In the genomic region with DNA sequence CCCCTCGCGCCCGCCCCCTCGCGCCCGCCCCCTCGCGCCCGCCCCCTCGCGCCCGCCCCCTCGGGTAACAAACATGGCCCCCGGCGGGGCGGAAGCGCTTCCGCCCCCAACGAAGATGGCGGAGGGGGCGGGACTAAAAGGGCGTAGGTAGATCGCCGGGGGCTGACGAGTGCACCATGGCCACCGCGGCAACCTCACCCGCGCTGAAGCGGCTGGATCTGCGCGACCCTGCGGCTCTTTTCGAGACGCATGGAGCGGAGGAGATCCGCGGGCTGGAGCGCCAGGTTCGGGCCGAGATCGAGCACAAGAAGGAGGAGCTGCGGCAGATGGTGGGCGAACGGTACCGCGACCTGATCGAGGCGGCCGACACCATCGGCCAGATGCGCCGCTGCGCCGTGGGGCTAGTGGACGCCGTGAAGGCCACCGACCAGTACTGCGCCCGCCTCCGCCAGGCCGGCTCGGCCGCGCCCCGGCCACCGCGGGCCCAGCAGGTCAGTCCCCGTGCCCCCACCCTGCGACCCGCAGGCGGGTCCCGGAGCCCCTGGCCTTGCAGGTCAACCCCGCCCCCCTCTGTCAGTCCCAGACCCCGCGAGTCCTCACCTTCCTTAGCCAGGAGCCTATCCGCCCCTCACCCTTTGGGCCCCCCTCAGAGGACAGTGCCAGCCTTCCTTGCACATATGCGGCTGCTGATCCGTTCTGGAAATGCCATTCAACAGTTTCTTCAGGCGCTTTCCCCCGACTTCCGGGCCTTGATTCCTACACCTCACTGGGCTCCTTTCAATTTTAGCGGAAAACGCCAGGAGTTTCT, we compare ENCODE assay signal across 8 cellular contexts. TPM values are rescaled to one million over a fixed set of nuclear protein-coding genes. Genes with fewer than 3 reads are reported as not detected.
DNase-seq lines count a peak whose midpoint lies in the region; ATAC-seq and TF ChIP-seq lines count a peak whose summit lies in the region.

A gene with protein sequence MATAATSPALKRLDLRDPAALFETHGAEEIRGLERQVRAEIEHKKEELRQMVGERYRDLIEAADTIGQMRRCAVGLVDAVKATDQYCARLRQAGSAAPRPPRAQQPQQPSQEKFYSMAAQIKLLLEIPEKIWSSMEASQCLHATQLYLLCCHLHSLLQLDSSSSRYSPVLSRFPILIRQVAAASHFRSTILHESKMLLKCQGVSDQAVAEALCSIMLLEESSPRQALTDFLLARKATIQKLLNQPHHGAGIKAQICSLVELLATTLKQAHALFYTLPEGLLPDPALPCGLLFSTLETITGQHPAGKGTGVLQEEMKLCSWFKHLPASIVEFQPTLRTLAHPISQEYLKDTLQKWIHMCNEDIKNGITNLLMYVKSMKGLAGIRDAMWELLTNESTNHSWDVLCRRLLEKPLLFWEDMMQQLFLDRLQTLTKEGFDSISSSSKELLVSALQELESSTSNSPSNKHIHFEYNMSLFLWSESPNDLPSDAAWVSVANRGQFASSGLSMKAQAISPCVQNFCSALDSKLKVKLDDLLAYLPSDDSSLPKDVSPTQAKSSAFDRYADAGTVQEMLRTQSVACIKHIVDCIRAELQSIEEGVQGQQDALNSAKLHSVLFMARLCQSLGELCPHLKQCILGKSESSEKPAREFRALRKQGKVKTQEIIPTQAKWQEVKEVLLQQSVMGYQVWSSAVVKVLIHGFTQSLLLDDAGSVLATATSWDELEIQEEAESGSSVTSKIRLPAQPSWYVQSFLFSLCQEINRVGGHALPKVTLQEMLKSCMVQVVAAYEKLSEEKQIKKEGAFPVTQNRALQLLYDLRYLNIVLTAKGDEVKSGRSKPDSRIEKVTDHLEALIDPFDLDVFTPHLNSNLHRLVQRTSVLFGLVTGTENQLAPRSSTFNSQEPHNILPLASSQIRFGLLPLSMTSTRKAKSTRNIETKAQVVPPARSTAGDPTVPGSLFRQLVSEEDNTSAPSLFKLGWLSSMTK (plus strand): TSS at position 162 of the 808 bp plus-strand sequence. CDS start 15 bp downstream, at position 177.

- H3K27me3 ChIP-seq in heart right ventricle = no peaks in the 10 kb centered on the region

- peak within 1 kb of the TSS; percentile 87 for H3K27ac Mint-ChIP-seq in type B pancreatic cell

- peaks cover 25% of the 10 kb centered on the region for H3K36me3 Mint-ChIP-seq in type B pancreatic cell

- WGBS in adipose tissue, 3 donors = 0% methylated on average over 61 to 78 of the region's 84 CpGs
- 1% methylated on average over 63 to 81 of the region's 84 CpGs for WGBS in heart right ventricle, 2 donors

- intact Hi-C loops in heart right ventricle (cut with DNase I) = loop anchor here in 6 of 10 donors (1.0 to 5.0 kb wide), 6 partner anchors 39 to 636 kb away; a partner anchor contains a TSS
- intact Hi-C loops in posterior vena cava (cut with DNase I) = no loop called here

- H3K27me3 Mint-ChIP-seq in type B pancreatic cell = no peaks in the 10 kb centered on the region

- ATAC-seq in HG02623 (IDR thresholded peaks at IDR 0.05; ENCODE audit: unreplicated experiment) (peak; percentile 75), heart right ventricle (peak; percentile 88 to 93 (median 90))

- H3K9me3 Mint-ChIP-seq in type B pancreatic cell = no peaks in the 10 kb centered on the region

- DNase-seq in NCI-H1436 treated with DMSO at 0.1 percent for 48 hours (lab: John Stamatoyannopoulos, UW) (peak; percentile 54), T-helper 1 cell (peak; percentile 65 to 93 (median 86)), heart right ventricle (peak; percentile 91 to 92), posterior vena cava (ENCODE audit: low spot score) (peak; percentile 93), type B pancreatic cell (ENCODE audit: extremely low spot score, unreplicated experiment) (peak; percentile 78)

- TF ChIP-seq CTCF in heart right ventricle (IDR thresholded peaks at IDR 0.05) (no peak), type B pancreatic cell (conservative IDR thresholded peaks at IDR 0.05) (no peak)

- TF ChIP-seq POLR2A in GM10847 (IDR thresholded peaks at IDR 0.05; ENCODE audit: extremely low read depth, insufficient read length) = peak; percentile 34

- peaks cover 21% of the 10 kb centered on the region for H3K4me1 Mint-ChIP-seq in type B pancreatic cell (ENCODE audit: unreplicated experiment)

- H3K4me1 ChIP-seq in heart right ventricle = peaks cover 3 to 25% (median 15%) of the 10 kb centered on the region in 9 donors

- H3K4me3 Mint-ChIP-seq in type B pancreatic cell = peak within 1 kb of the TSS; percentile 99

- peak within 1 kb of the TSS; percentile 67 to 98 (median 92) for H3K4me3 ChIP-seq in heart right ventricle

- no peaks in the 10 kb centered on the region for H3K9me3 ChIP-seq in heart right ventricle

- H3K27ac ChIP-seq in adipose tissue (ENCODE audit: low read depth, low read length) (no peak within 1 kb of the TSS), heart right ventricle (peak within 1 kb of the TSS; percentile 58 to 96 (median 90))

- H3K36me3 ChIP-seq in heart right ventricle = peaks cover 0 to 28% (median 19%) of the 10 kb centered on the region in 9 donors

RNA-seq across cellular contexts. Expression of the gene that starts here (rescaled TPM):
- polyA plus RNA-seq in adipose tissue = 10 to 100 TPM; 15.6 to 20.1 (median 16.6) TPM
- total RNA-seq in heart right ventricle = 10 to 100 TPM; 44.4 to 70.6 (median 58.0) TPM
- polyA plus RNA-seq in heart right ventricle = 10 to 100 TPM; 27.1 to 97.2 TPM
- total RNA-seq in posterior vena cava = 10 to 100 TPM; 28.3 to 37.2 TPM
- 36.5 and 37.2 TPM in 2 replicates for total RNA-seq in type B pancreatic cell (ENCODE audit: low replicate concordance)

Comparison
In these comparisons a context has a peak if more than half of its experiments do, and no peak if none do; other contexts are left out.
1. intact Hi-C loops: an anchor here in heart right ventricle (1.0 to 5.0 kb wide); none called in posterior vena cava.